9 cellular contexts compared by ENCODE assay signal in the genomic region with DNA sequence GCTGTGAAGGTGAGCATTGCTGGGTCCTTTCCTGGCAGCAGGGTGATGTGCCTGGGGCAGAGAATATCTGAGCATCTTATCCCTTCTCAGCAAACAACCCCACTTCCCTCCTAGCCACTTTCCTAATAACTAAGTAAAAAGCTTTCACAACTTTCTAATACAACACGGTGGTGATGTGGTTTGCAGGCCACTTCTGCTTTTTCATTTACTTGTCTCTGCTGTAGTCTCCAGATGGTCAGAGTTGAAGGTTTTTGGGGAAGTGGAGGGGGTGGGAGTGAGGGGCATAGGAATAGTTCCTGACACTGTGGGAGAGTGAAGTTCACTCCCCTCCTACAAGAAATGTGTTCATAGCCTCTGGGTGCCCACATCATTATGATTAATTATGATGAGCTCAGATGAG. TPM values are rescaled to one million over a fixed set of nuclear protein-coding genes. Genes with fewer than 3 reads are reported as not detected.
DNase-seq lines count a peak whose midpoint lies in the region; ATAC-seq and TF ChIP-seq lines count a peak whose summit lies in the region.
"Had no signal": no experiment of that assay in that cellular context is flagged by ENCODE, and none has a peak within 500 bp of the region (broad histone marks: within the 10 kb centered on the region; RNA-seq: fewer than 3 reads in every experiment).

No MANE protein-coding gene starts in this region.

- peak; percentile 9 for DNase-seq in activated CD8-positive, alpha-beta memory T cell treated with anti-CD3 and anti-CD28 coated beads for 24 hours
- no peak for DNase-seq in activated CD8-positive, alpha-beta memory T cell treated with anti-CD3 and anti-CD28 coated beads, Interleukin-2, amount 50 U/mL, for 4 hours
- DNase-seq in SIG-M5 (lab: John Stamatoyannopoulos, UW) (peak; percentile 91), kidney tubule cell (ENCODE audit: low spot score) (no peak), islet precursor cell (no peak), MCF 10A (ENCODE audit: unreplicated experiment) (no peak)
- DNase-seq in stimulated activated naive B cell treated with anti-CD40 and anti-IgM and Interleukin-4, amounts not matched to agents 10 μg/mL and 1 μg/mL and 100 μg/mL, for 72 hours, result peak; percentile 46

- no peaks in the 10 kb centered on the region for H3K9me3 Mint-ChIP-seq in stimulated activated naive B cell treated with anti-CD40 and anti-IgM and Interleukin-4, amounts not matched to agents 10 μg/mL and 1 μg/mL and 100 μg/mL, for 72 hours
- no peaks in the 10 kb centered on the region for H3K9me3 Mint-ChIP-seq in MCF 10A (ENCODE audit: unreplicated experiment)
- H3K9me3 Mint-ChIP-seq: T-helper 1 cell treated with Interleukin-12 subunit alpha and Interleukin-12 subunit beta and Interleukin-4 antibody, amounts not matched to agents 30 μg/mL and 1 μg/mL, for 36 hours had no signal

- peak; percentile 61 for ATAC-seq in HG03045 (IDR thresholded peaks at IDR 0.05; ENCODE audit: unreplicated experiment)
- peak; percentile 72 to 77 for ATAC-seq in stimulated activated naive B cell treated with anti-CD40 and anti-IgM and Interleukin-4, amounts not matched to agents 10 μg/mL and 1 μg/mL and 100 μg/mL, for 72 hours (replicated peaks)

- intact Hi-C loops in MCF 10A (cut with micrococcal nuclease), result no loop called here

- POLR2A ChIA-PET in MCF 10A (lab: Yijun Ruan, JAX), result interaction anchor here (1.2 kb wide), 1 partner anchor 24 kb away, joined by 3 read pairs; no protein-coding TSS in a partner anchor

- H3K27me3 Mint-ChIP-seq in stimulated activated naive B cell treated with anti-CD40 and anti-IgM and Interleukin-4, amounts not matched to agents 10 μg/mL and 1 μg/mL and 100 μg/mL, for 72 hours, result no peaks in the 10 kb centered on the region
- no peaks in the 10 kb centered on the region for H3K27me3 Mint-ChIP-seq in MCF 10A (ENCODE audit: insufficient read depth, unreplicated experiment)

- CTCF ChIA-PET in MCF 10A (lab: Yijun Ruan, JAX), result interaction anchor here (0.6 to 1.0 kb wide), 2 partner anchors 10 to 156 kb away, joined by 3 to 4 read pairs; no protein-coding TSS in a partner anchor

- peaks cover 57 to 66% of the 10 kb centered on the region in 2 donors for H3K4me1 Mint-ChIP-seq in stimulated activated naive B cell treated with anti-CD40 and anti-IgM and Interleukin-4, amounts not matched to agents 10 μg/mL and 1 μg/mL and 100 μg/mL, for 72 hours
- H3K4me1 Mint-ChIP-seq in MCF 10A (ENCODE audit: insufficient read depth, unreplicated experiment), result no peaks in the 10 kb centered on the region

- H3K4me3 Mint-ChIP-seq in stimulated activated naive B cell treated with anti-CD40 and anti-IgM and Interleukin-4, amounts not matched to agents 10 μg/mL and 1 μg/mL and 100 μg/mL, for 72 hours, result peak overlapping the region; percentile 51 to 52
- H3K4me3 Mint-ChIP-seq in MCF 10A (ENCODE audit: unreplicated experiment), result no peak overlapping the region
- H3K4me3 Mint-ChIP-seq: T-helper 1 cell treated with Interleukin-12 subunit alpha and Interleukin-12 subunit beta and Interleukin-4 antibody, amounts not matched to agents 30 μg/mL and 1 μg/mL, for 36 hours had no signal

- no peak for TF ChIP-seq CTCF in MCF 10A (IDR thresholded peaks at IDR 0.05; ENCODE audit: unreplicated experiment)

- peak overlapping the region; percentile 88 for H3K27ac Mint-ChIP-seq in stimulated activated naive B cell treated with anti-CD40 and anti-IgM and Interleukin-4, amounts not matched to agents 10 μg/mL and 1 μg/mL and 100 μg/mL, for 72 hours
- H3K27ac Mint-ChIP-seq in MCF 10A (ENCODE audit: low read depth, unreplicated experiment), result no peak overlapping the region
- H3K27ac Mint-ChIP-seq: T-helper 1 cell treated with Interleukin-12 subunit alpha and Interleukin-12 subunit beta and Interleukin-4 antibody, amounts not matched to agents 30 μg/mL and 1 μg/mL, for 36 hours had no signal

- BruUV-seq in MCF 10A (replicated peaks; lab: Mats Ljungman, UMichigan), result no TSS peak

- H3K36me3 Mint-ChIP-seq in stimulated activated naive B cell treated with anti-CD40 and anti-IgM and Interleukin-4, amounts not matched to agents 10 μg/mL and 1 μg/mL and 100 μg/mL, for 72 hours, result peaks cover 0 to 1% of the 10 kb centered on the region in 2 donors
- H3K36me3 Mint-ChIP-seq in MCF 10A (ENCODE audit: insufficient read depth, unreplicated experiment), result peaks cover 4% of the 10 kb centered on the region

RNA-seq across cellular contexts. Expression of a gene that starts 11.6 kb away (rescaled TPM):
- not detected in 2 replicates for total RNA-seq in MCF 10A (2022)

RNA-seq across cellular contexts. Expression of a gene that starts 40.1 kb away (rescaled TPM):
- total RNA-seq in MCF 10A (2022), result not detected in 2 replicates

Comparison
In these comparisons a context has a peak if more than half of its experiments do, and no peak if none do; other contexts are left out.
1. DNase-seq: peak in activated CD8-positive, alpha-beta memory T cell treated with anti-CD3 and anti-CD28 coated beads for 24 hours (single experiment), SIG-M5 (single experiment) and stimulated activated naive B cell treated with anti-CD40 and anti-IgM and Interleukin-4, amounts not matched to agents 10 μg/mL and 1 μg/mL and 100 μg/mL, for 72 hours (single experiment); none in activated CD8-positive, alpha-beta memory T cell treated with anti-CD3 and anti-CD28 coated beads, Interleukin-2, amount 50 U/mL, for 4 hours (single experiment), kidney tubule cell (single experiment), islet precursor cell (single experiment) and MCF 10A (single experiment).